Comparison of ENCODE assay signal across 13 cellular contexts in genomic region chr13:114311387-114311786, GRCh38.
"Had no signal": no experiment of that assay in that cellular context is flagged by ENCODE, and none has a peak within 500 bp of the region (broad histone marks: within the 10 kb centered on the region; RNA-seq: fewer than 3 reads in every experiment).

No MANE protein-coding gene starts in this region.

- ATAC-seq: activated CD8-positive, alpha-beta T cell treated with anti-CD3 and anti-CD28 coated beads for 36 hours; activated naive CD4-positive, alpha-beta T cell treated with anti-CD3 and anti-CD28 coated beads, Interleukin-2, amount 50 U/mL, for 72 hours; left lung; pancreas had no signal

- H3K4me3 ChIP-seq: hepatocyte, left lung, pancreas, sigmoid colon had no signal

- H3K9me3 ChIP-seq: left lung, pancreas had no signal

- DNase-seq: activated CD4-positive, alpha-beta T cell treated with anti-CD3 and anti-CD28 coated beads for 48 hours; activated CD8-positive, alpha-beta T cell treated with anti-CD3 and anti-CD28 coated beads for 36 hours; activated gamma-delta T cell; activated T-cell treated with anti-CD3 and anti-CD28 coated beads, Interleukin-2, amount 50 U/mL, for 48 hours; amniotic stem cell; left lung; mammary epithelial cell; naive B cell; pancreas; sigmoid colon; stimulated activated CD4-positive, alpha-beta T cell treated with anti-CD3 and anti-CD28 coated beads, Interleukin-1b, Interleukin-23, amount 100 ng/mL, for 48 hours had no signal

- H3K27me3 ChIP-seq: hepatocyte, left lung, pancreas, sigmoid colon had no signal

- H3K27ac ChIP-seq: hepatocyte, left lung, pancreas had no signal

- H3K4me2 ChIP-seq: hepatocyte had no signal

- H2AFZ ChIP-seq: hepatocyte had no signal
